9 cellular contexts compared by ENCODE assay signal in genomic region chr11:101063706-101064105, GRCh38.
"Had no signal": no experiment of that assay in that cellular context is flagged by ENCODE, and none has a peak within 500 bp of the region (broad histone marks: within the 10 kb centered on the region; RNA-seq: fewer than 3 reads in every experiment).

No MANE protein-coding gene starts in this region.

- DNase-seq: GM23248, GOT3, H7, H9, HCEC 1CT, HFFc6 had no signal

- ATAC-seq: GM23338, HCT116 had no signal

- H3K9me3 ChIP-seq: HAP-1 had no signal

- H3K27ac ChIP-seq: GM23248 had no signal

- H3K4me3 ChIP-seq: GM23248, GM23338, HAP-1 had no signal

- H3K36me3 ChIP-seq: HAP-1 had no signal

- H3K4me1 ChIP-seq: HAP-1 had no signal
